Comparison of ENCODE assay signal across 14 cellular contexts in genomic region chr2:28399946-28400345, GRCh38.
A peak's percentile ranks its signal among the peaks of the same experiment; 100 is the strongest.
DNase-seq lines count a peak whose midpoint lies in the region; ATAC-seq lines count a peak whose summit lies in the region.
"Had no signal": no experiment of that assay in that cellular context is flagged by ENCODE, and none has a peak within 500 bp of the region (broad histone marks: within the 10 kb centered on the region; RNA-seq: fewer than 3 reads in every experiment).

No MANE protein-coding gene starts in this region.

- H3K4me3 ChIP-seq in stomach smooth muscle (ENCODE audit: low read length in 2 of 2), result peak overlapping the region; percentile 34 to 47
- H3K4me3 ChIP-seq: GM12878, SJCRH30, upper lobe of right lung had no signal

- H3K4me1 Mint-ChIP-seq in central memory CD8-positive, alpha-beta T cell, result peaks cover 58% of the 10 kb centered on the region

- no peak for ATAC-seq in central memory CD8-positive, alpha-beta T cell (replicated peaks; ENCODE audit: extremely low read depth, poor library complexity, severe bottlenecking)
- ATAC-seq: activated naive CD4-positive, alpha-beta T cell treated with anti-CD3 and anti-CD28 coated beads, Interleukin-2, amount 50 U/mL, for 72 hours; GM12878; upper lobe of right lung had no signal

- peak overlapping the region; percentile 29 to 58 for H3K9ac ChIP-seq in stomach smooth muscle (ENCODE audit: low read length in 2 of 2)

- peak; percentile 83 for DNase-seq in NCI-H69 (lab: John Stamatoyannopoulos, UW)
- no peak for DNase-seq in central memory CD8-positive, alpha-beta T cell (ENCODE audit: low spot score in 2 of 2)
- peak; percentile 31 for DNase-seq in kidney tubule cell (ENCODE audit: low spot score)
- no peak for DNase-seq in midbrain (lab: John Stamatoyannopoulos, UW)
- DNase-seq in iPS-NIHi11 (ENCODE audit: low spot score), result no peak
- DNase-seq in ecto neural progenitor cell (ENCODE audit: low spot score), result no peak
- DNase-seq: MV-4-11, NCI-H524 treated with DMSO at 0.1 percent for 48 hours, nucleus accumbens, SJCRH30, upper lobe of right lung had no signal

- H3K27ac Mint-ChIP-seq in central memory CD8-positive, alpha-beta T cell (ENCODE audit: low read depth), result peak overlapping the region; percentile 32
- H3K27ac Mint-ChIP-seq: activated naive CD4-positive, alpha-beta T cell treated with anti-CD3 and anti-CD28 coated beads, Interleukin-2, amount 50 U/mL, for 72 hours had no signal

- H3K27me3 ChIP-seq in stomach smooth muscle (ENCODE audit: control insufficient read depth in 1 of 2, insufficient read depth in 2 of 2, low read length in 2 of 2), result no peaks in the 10 kb centered on the region
- H3K27me3 ChIP-seq: SJCRH30, upper lobe of right lung had no signal

- no peaks in the 10 kb centered on the region for H3K9me3 ChIP-seq in stomach smooth muscle (ENCODE audit: control insufficient read depth in 2 of 2, low read length in 2 of 2)
- H3K9me3 ChIP-seq: SJCRH30, upper lobe of right lung had no signal

- no peak overlapping the region for H3K4me3 Mint-ChIP-seq in central memory CD8-positive, alpha-beta T cell

- no peaks in the 10 kb centered on the region for H3K9me3 Mint-ChIP-seq in central memory CD8-positive, alpha-beta T cell
- H3K9me3 Mint-ChIP-seq: activated naive CD4-positive, alpha-beta T cell treated with anti-CD3 and anti-CD28 coated beads, Interleukin-2, amount 50 U/mL, for 72 hours had no signal

- H3K36me3 ChIP-seq in stomach smooth muscle (ENCODE audit: control insufficient read depth in 2 of 2, insufficient read depth in 2 of 2, low read length in 2 of 2), result peaks cover 20 to 35% of the 10 kb centered on the region in 2 donors

- H3K4me1 ChIP-seq in stomach smooth muscle (ENCODE audit: control insufficient read depth, insufficient read depth, low read length), result peaks cover 76% of the 10 kb centered on the region

- H3K27me3 Mint-ChIP-seq in central memory CD8-positive, alpha-beta T cell, result no peaks in the 10 kb centered on the region

- peak overlapping the region; percentile 100 for H3K27ac ChIP-seq in stomach smooth muscle (ENCODE audit: low read length)
- H3K27ac ChIP-seq: SJCRH30, upper lobe of right lung had no signal

- peaks cover 28% of the 10 kb centered on the region for H3K36me3 Mint-ChIP-seq in central memory CD8-positive, alpha-beta T cell (ENCODE audit: insufficient read depth)

Comparison
In these comparisons a context has a peak if more than half of its experiments do, and no peak if none do; other contexts are left out.
1. DNase-seq: peak in NCI-H69 (single experiment) and kidney tubule cell (single experiment); none in central memory CD8-positive, alpha-beta T cell (0 of 2), midbrain (single experiment), iPS-NIHi11 (single experiment) and ecto neural progenitor cell (single experiment).